Comparison of ENCODE assay signal across 1 cellular context in genomic region chr18:58403799-58404455, GRCh38.
TF ChIP-seq lines count a peak whose summit lies in the region.

No MANE protein-coding gene starts in this region.

TF ChIP-seq in HepG2, 621 proteins besides CTCF, POLR2A, EP300 and RAD21 (continued from another document):
- TF ChIP-seq ZNF800 (CRISPR knock-in tag; IDR thresholded peaks at IDR 0.05) = 0 out of 2 replicates have a peak, but pooled peaks have one; percentile 8
- no peak for TF ChIP-seq E2F2 (CRISPR knock-in tag; IDR thresholded peaks at IDR 0.05; ENCODE audit: borderline replicate concordance)
- no peak for TF ChIP-seq HMGA1 (CRISPR knock-in tag; conservative IDR thresholded peaks at IDR 0.05)
- no peak for TF ChIP-seq NCOA5 (CRISPR knock-in tag; IDR thresholded peaks at IDR 0.05)
- TF ChIP-seq ZSCAN5A (CRISPR knock-in tag; IDR thresholded peaks at IDR 0.05; ENCODE audit: borderline replicate concordance) = no peak
- no peak for TF ChIP-seq ZFP36L1 (CRISPR knock-in tag; IDR thresholded peaks at IDR 0.05)
- no peak for TF ChIP-seq ADNP (CRISPR knock-in tag; IDR thresholded peaks at IDR 0.05)
- 0 out of 2 replicates have a peak, but pooled peaks have one; percentile 19 for TF ChIP-seq MEIS2 (CRISPR knock-in tag; IDR thresholded peaks at IDR 0.05)
- no peak for TF ChIP-seq ZNF747 (CRISPR knock-in tag; IDR thresholded peaks at IDR 0.05; ENCODE audit: borderline replicate concordance)
- no peak for TF ChIP-seq HOXA7 (CRISPR knock-in tag; IDR thresholded peaks at IDR 0.05)
- TF ChIP-seq NFKB2 (CRISPR knock-in tag; IDR thresholded peaks at IDR 0.05; ENCODE audit: borderline replicate concordance) = peak; percentile 40; the same call in 1 of the 2 replicates
- peak; percentile 52; the same call in 1 of the 2 replicates for TF ChIP-seq MED13 (CRISPR knock-in tag; IDR thresholded peaks at IDR 0.05)
- no peak for TF ChIP-seq ZBTB37 (CRISPR knock-in tag; IDR thresholded peaks at IDR 0.05)
- 0 out of 2 replicates have a peak, but pooled peaks have one; percentile 26 for TF ChIP-seq RBFOX2 (IDR thresholded peaks at IDR 0.05; ENCODE audit: low read depth, low read length)
- TF ChIP-seq ASH2L (IDR thresholded peaks at IDR 0.05; ENCODE audit: insufficient read length, low read depth, low read length) = no peak
- TF ChIP-seq ZNF329 (CRISPR knock-in tag; IDR thresholded peaks at IDR 0.05; ENCODE audit: low read depth) = no peak
- no peak for TF ChIP-seq ZNF10 (CRISPR knock-in tag; IDR thresholded peaks at IDR 0.05; ENCODE audit: borderline replicate concordance, low read depth)
- TF ChIP-seq BRD4 (CRISPR knock-in tag; IDR thresholded peaks at IDR 0.05) = peak; percentile 37
